ENCODE assay signal across 12 cellular contexts in genomic region chrX:111568356-111568755, GRCh38. TPM values are rescaled to one million over a fixed set of nuclear protein-coding genes. Genes with fewer than 3 reads are reported as not detected.
A peak's percentile ranks its signal among the peaks of the same experiment; 100 is the strongest.
DNase-seq lines count a peak whose midpoint lies in the region; ATAC-seq, FAIRE-seq and TF ChIP-seq lines count a peak whose summit lies in the region.
"Had no signal": no experiment of that assay in that cellular context is flagged by ENCODE, and none has a peak within 500 bp of the region (broad histone marks: within the 10 kb centered on the region; RNA-seq: fewer than 3 reads in every experiment).

No MANE protein-coding gene starts in this region.

- H3K4me3 ChIP-seq in WI38 (ENCODE audit: low read depth, low read length) (no peak overlapping the region), dorsolateral prefrontal cortex (no peak overlapping the region), coronary artery (no peak overlapping the region), MG63 (no peak overlapping the region)
- H3K4me3 ChIP-seq: esophagus squamous epithelium had no signal

- no peaks in the 10 kb centered on the region for H3K9me3 ChIP-seq in MG63
- H3K9me3 ChIP-seq: esophagus squamous epithelium had no signal

- H3K27me3 ChIP-seq in dorsolateral prefrontal cortex (peaks cover 0 to 65% (median 18%) of the 10 kb centered on the region in 45 donors), MG63 (no peaks in the 10 kb centered on the region)
- H3K27me3 ChIP-seq: esophagus squamous epithelium had no signal

- peak; percentile 76 for ATAC-seq in left lobe of liver
- ATAC-seq in HG03175 (IDR thresholded peaks at IDR 0.05; ENCODE audit: unreplicated experiment), result no peak

- DNase-seq in D721Med (ENCODE audit: insufficient read length, low spot score), result no peak
- DNase-seq in HuH-7 (ENCODE audit: low spot score), result peak; percentile 9
- no peak for DNase-seq in left lobe of liver (ENCODE audit: low spot score)
- DNase-seq in dorsolateral prefrontal cortex, result no peak
- no peak for DNase-seq in coronary artery (ENCODE audit: low spot score)
- DNase-seq in MG63, result no peak
- DNase-seq: activated T-cell treated with anti-CD3 and anti-CD28 coated beads, Interleukin-2, amount 50 U/mL, for 24 hours; esophagus squamous epithelium; stimulated activated naive CD4-positive, alpha-beta T cell had no signal

- intact Hi-C loops in dorsolateral prefrontal cortex (cut with DNase I), result no loop called here

- H3K27ac ChIP-seq in dorsolateral prefrontal cortex (no peak overlapping the region), coronary artery (no peak overlapping the region)
- H3K27ac ChIP-seq: esophagus squamous epithelium, parathyroid adenoma had no signal

- TF ChIP-seq CTCF in D721Med (IDR thresholded peaks at IDR 0.05; ENCODE audit: insufficient read depth, missing control alignments), result peak; percentile 21
- peak; percentile 40 for TF ChIP-seq CTCF in WI38 (IDR thresholded peaks at IDR 0.05; ENCODE audit: low read depth, low read length)
- TF ChIP-seq CTCF in dorsolateral prefrontal cortex (IDR thresholded peaks at IDR 0.05 in 54 of 56, conservative IDR thresholded peaks at IDR 0.05 in 2 of 56; ENCODE audit: low read depth in 1 of 56, partially characterized antibody in 56 of 56), result peak in 28 of 56 donors; percentile 12 to 45 (median 32)
- no peak for TF ChIP-seq CTCF in coronary artery (IDR thresholded peaks at IDR 0.05)

- FAIRE-seq in D721Med (lab: Jason Lieb, UNC), result no peak

- no peaks in the 10 kb centered on the region for H3K36me3 ChIP-seq in MG63
- H3K36me3 ChIP-seq: esophagus squamous epithelium had no signal

RNA-seq across cellular contexts. Expression of gene SERTM2, which starts 56.9 kb away (rescaled TPM):
- total RNA-seq in left lobe of liver, result 0.05 TPM
- under 1 TPM in 8 of 120 experiments, not detected in 112; 0.09 to 0.60 (median 0.11) TPM for total RNA-seq in dorsolateral prefrontal cortex
- not detected in 2 replicates for total RNA-seq in MG63 (2014; rRNA removed; shearing (Covaris generic); ENCODE audit: low replicate concordance)
- total RNA-seq: esophagus squamous epithelium had no signal
